Comparison of ENCODE assay signal across 8 cellular contexts in genomic region chr13:75803175-75803611, GRCh38.
DNase-seq lines count a peak whose midpoint lies in the region; ATAC-seq, FAIRE-seq and TF ChIP-seq lines count a peak whose summit lies in the region.

No MANE protein-coding gene starts in this region.

- no TSS peak for BruUV-seq in Calu3 (replicated peaks; lab: Mats Ljungman, UMichigan)

- CTCF ChIA-PET in activated naive CD4-positive, alpha-beta T cell treated with anti-CD3 and anti-CD28 coated beads, Interleukin-2, amount 10 ng/mL, durations not matched to agents 7 days and 5 days (lab: Charles Lee) = interaction anchor here (1.1 to 2.0 kb wide), 2 partner anchors 43 to 107 kb away, joined by 7 to 12 read pairs; no protein-coding TSS in a partner anchor
- CTCF ChIA-PET in Calu3 (lab: Charles Lee) = no interaction called here

- H3K27ac ChIP-seq in angular gyrus (ENCODE audit: low read depth, low read length) = peak overlapping the region; percentile 29
- peak overlapping the region; percentile 37 for H3K27ac ChIP-seq in osteoblast (ENCODE audit: low read depth, low read length)

- H3K4me1 Mint-ChIP-seq in activated naive CD4-positive, alpha-beta T cell treated with anti-CD3 and anti-CD28 coated beads, Interleukin-2, amount 10 ng/mL, durations not matched to agents 7 days and 5 days = peaks cover 33% of the 10 kb centered on the region
- no peaks in the 10 kb centered on the region for H3K4me1 Mint-ChIP-seq in Calu3 (ENCODE audit: low read depth, unreplicated experiment)

- H3K27ac Mint-ChIP-seq in activated naive CD4-positive, alpha-beta T cell treated with anti-CD3 and anti-CD28 coated beads, Interleukin-2, amount 10 ng/mL, durations not matched to agents 7 days and 5 days = peak overlapping the region; percentile 4
- H3K27ac Mint-ChIP-seq in Calu3 (ENCODE audit: unreplicated experiment) = no peak overlapping the region

- H3K4me3 ChIP-seq in osteoblast (ENCODE audit: insufficient read depth, low read length) = no peak overlapping the region

- H3K9me3 Mint-ChIP-seq in activated naive CD4-positive, alpha-beta T cell treated with anti-CD3 and anti-CD28 coated beads, Interleukin-2, amount 10 ng/mL, durations not matched to agents 7 days and 5 days = no peaks in the 10 kb centered on the region
- H3K9me3 Mint-ChIP-seq in Calu3 (ENCODE audit: low read depth, unreplicated experiment) = no peaks in the 10 kb centered on the region

- DNase-seq in activated naive CD4-positive, alpha-beta T cell treated with anti-CD3 and anti-CD28 coated beads, Interleukin-2, amount 10 ng/mL, durations not matched to agents 7 days and 5 days = peak; percentile 49
- DNase-seq in activated naive CD4-positive, alpha-beta T cell treated with Interleukin-2 at 50 U/mL for 16 hours = no peak
- DNase-seq in osteoblast (ENCODE audit: insufficient read length, low spot score, missing footprints) (no peak), SKM-1 (lab: John Stamatoyannopoulos, UW; ENCODE audit: unreplicated experiment) (no peak), HTR-8/SVneo (ENCODE audit: insufficient read length, low spot score) (no peak), Calu3 (no peak)

- H3K4me2 ChIP-seq in osteoblast (ENCODE audit: insufficient read depth, low read length) = no peak overlapping the region

- H3K79me2 ChIP-seq in osteoblast (ENCODE audit: insufficient read depth, low read length) = peaks cover 93% of the 10 kb centered on the region

- peaks cover 21% of the 10 kb centered on the region for H3K36me3 Mint-ChIP-seq in activated naive CD4-positive, alpha-beta T cell treated with anti-CD3 and anti-CD28 coated beads, Interleukin-2, amount 10 ng/mL, durations not matched to agents 7 days and 5 days
- peaks cover 30% of the 10 kb centered on the region for H3K36me3 Mint-ChIP-seq in Calu3 (ENCODE audit: insufficient read depth, unreplicated experiment)

- H3K9me3 ChIP-seq in osteoblast (ENCODE audit: low read depth, low read length) = no peaks in the 10 kb centered on the region

- no peak overlapping the region for H2AFZ ChIP-seq in osteoblast (ENCODE audit: low read length)

- H3K4me3 Mint-ChIP-seq in activated naive CD4-positive, alpha-beta T cell treated with anti-CD3 and anti-CD28 coated beads, Interleukin-2, amount 10 ng/mL, durations not matched to agents 7 days and 5 days = no peak overlapping the region
- no peak overlapping the region for H3K4me3 Mint-ChIP-seq in Calu3 (ENCODE audit: low read depth, unreplicated experiment)

- H3K4me1 ChIP-seq in osteoblast (ENCODE audit: insufficient read depth, low read length) = peaks cover 58% of the 10 kb centered on the region

- no peaks in the 10 kb centered on the region for H3K27me3 ChIP-seq in osteoblast (ENCODE audit: insufficient read depth, low read length)

- H3K36me3 ChIP-seq in osteoblast (ENCODE audit: insufficient read depth, low read length) = peaks cover 98% of the 10 kb centered on the region

- peaks cover 67% of the 10 kb centered on the region for H4K20me1 ChIP-seq in osteoblast (ENCODE audit: insufficient read depth, low read length)

- no peak for FAIRE-seq in HTR-8/SVneo (lab: Jason Lieb, UNC)

- intact Hi-C loops in Calu3 (cut with micrococcal nuclease; ENCODE audit: unreplicated experiment) = no loop called here

- no peaks in the 10 kb centered on the region for H3K27me3 Mint-ChIP-seq in activated naive CD4-positive, alpha-beta T cell treated with anti-CD3 and anti-CD28 coated beads, Interleukin-2, amount 10 ng/mL, durations not matched to agents 7 days and 5 days
- no peaks in the 10 kb centered on the region for H3K27me3 Mint-ChIP-seq in Calu3 (ENCODE audit: unreplicated experiment)

- ATAC-seq in HG03565 (IDR thresholded peaks at IDR 0.05; ENCODE audit: unreplicated experiment) = peak; percentile 77

- no peak for TF ChIP-seq CTCF in osteoblast (IDR thresholded peaks at IDR 0.05; ENCODE audit: extremely low read depth, low read depth, low read length)
- TF ChIP-seq CTCF in Calu3 (IDR thresholded peaks at IDR 0.05; ENCODE audit: unreplicated experiment) = no peak
